Comparison of ENCODE assay signal across 1 cellular context in genomic region chr16:75114946-75115825, GRCh38.
TF ChIP-seq lines count a peak whose summit lies in the region.

No MANE protein-coding gene starts in this region.

TF ChIP-seq in IMR-90, 13 proteins besides CTCF, POLR2A, EP300 and RAD21:
- TF ChIP-seq SMC3 (IDR thresholded peaks at IDR 0.05; ENCODE audit: low read depth, low read length) (no peak), RCOR1 (IDR thresholded peaks at IDR 0.05; ENCODE audit: insufficient replicate concordance, low read length) (no peak), FOS (IDR thresholded peaks at IDR 0.05; ENCODE audit: low read depth, low read length) (no peak), NFE2L2 (IDR thresholded peaks at IDR 0.05; ENCODE audit: low read depth, low read length) (no peak), MAZ (IDR thresholded peaks at IDR 0.05; ENCODE audit: borderline replicate concordance, low read depth, low read length) (no peak), CEBPB (IDR thresholded peaks at IDR 0.05; ENCODE audit: low read depth, low read length) (no peak), BHLHE40 (IDR thresholded peaks at IDR 0.05; ENCODE audit: low read depth, low read length) (no peak), CHD1 (IDR thresholded peaks at IDR 0.05; ENCODE audit: low read depth, low read length) (no peak), USF2 (IDR thresholded peaks at IDR 0.05; ENCODE audit: low read depth, low read length) (no peak), ELK1 (IDR thresholded peaks at IDR 0.05; ENCODE audit: borderline replicate concordance, low read depth, low read length) (no peak), MAFK (IDR thresholded peaks at IDR 0.05; ENCODE audit: low read depth, low read length) (no peak), RFX5 (IDR thresholded peaks at IDR 0.05; ENCODE audit: low read depth, low read length) (no peak), MXI1 (IDR thresholded peaks at IDR 0.05; ENCODE audit: borderline replicate concordance, low read depth, low read length) (no peak)
TF ChIP-seq in IMR-90: peak in this region for 0.
